In the genomic region with DNA sequence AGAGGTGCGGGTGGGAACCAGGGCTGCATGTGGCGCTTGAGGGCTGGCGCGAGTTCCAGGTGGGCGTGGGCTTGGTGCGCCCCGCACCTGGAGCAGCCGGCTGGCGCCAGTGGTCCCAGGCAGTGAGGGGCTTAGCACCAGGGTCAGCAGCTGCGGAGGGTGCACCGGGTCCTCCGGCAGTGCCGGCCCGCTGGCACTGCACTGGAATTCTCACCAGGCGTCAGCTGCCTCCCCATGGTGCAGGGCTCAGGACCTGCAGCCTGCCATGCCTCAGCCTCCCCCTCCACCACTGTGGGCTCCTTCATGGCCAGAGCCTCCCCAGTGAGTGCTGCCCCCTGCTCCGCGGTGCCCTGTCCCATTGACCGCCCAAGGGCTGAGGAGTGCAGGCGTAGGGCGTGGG, we compare ENCODE assay signal across 16 cellular contexts.
DNase-seq lines count a peak whose midpoint lies in the region; ATAC-seq and TF ChIP-seq lines count a peak whose summit lies in the region.
"Had no signal": no experiment of that assay in that cellular context is flagged by ENCODE, and none has a peak within 500 bp of the region (broad histone marks: within the 10 kb centered on the region; RNA-seq: fewer than 3 reads in every experiment).

No MANE protein-coding gene starts in this region.

- ATAC-seq in HG02981 (IDR thresholded peaks at IDR 0.05; ENCODE audit: unreplicated experiment): no peak
- no peak for ATAC-seq in HG02642 (IDR thresholded peaks at IDR 0.05; ENCODE audit: poor library complexity, unreplicated experiment)
- ATAC-seq: A549, GM23338, HepG2 had no signal

- WGBS in sigmoid colon, 2 donors: 81 to 93% methylated on average over 20 of the region's 20 CpGs

- no peaks in the 10 kb centered on the region for H3K4me1 ChIP-seq in sigmoid colon
- H3K4me1 ChIP-seq: A549, Caco-2 had no signal

- H3K4me3 ChIP-seq in coronary artery (no peak overlapping the region), sigmoid colon (no peak overlapping the region)
- H3K4me3 ChIP-seq: A549, GM23338 had no signal

- H3K27ac ChIP-seq in coronary artery: no peak overlapping the region
- no peak overlapping the region for H3K27ac ChIP-seq in sigmoid colon
- H3K27ac ChIP-seq: A549, C4-2B had no signal

- TF ChIP-seq CTCF in coronary artery (IDR thresholded peaks at IDR 0.05) (no peak), sigmoid colon (IDR thresholded peaks at IDR 0.05) (no peak)

- TF ChIP-seq POLR2A in sigmoid colon (IDR thresholded peaks at IDR 0.05): no peak

- intact Hi-C loops in sigmoid colon (cut with DNase I): no loop called here

- no peaks in the 10 kb centered on the region for H3K27me3 ChIP-seq in sigmoid colon

- no peaks in the 10 kb centered on the region for H3K36me3 ChIP-seq in sigmoid colon

- peak; percentile 2 for DNase-seq in activated gamma-delta T cell (lab: John Stamatoyannopoulos, UW)
- no peak for DNase-seq in activated gamma-delta T cell treated with Interleukin-2 at 50 U/mL for 16 hours
- peak; percentile 70 for DNase-seq in coronary artery (ENCODE audit: low spot score)
- peak; percentile 73 for DNase-seq in mesenteric fat pad (ENCODE audit: low spot score)
- DNase-seq in sigmoid colon: peak; percentile 54
- DNase-seq in NCI-H1105 treated with DMSO at 0.1 percent for 48 hours (lab: John Stamatoyannopoulos, UW): no peak
- DNase-seq: AML-193; Caco-2; CD4-positive, alpha-beta T cell; HCEC 1CT had no signal

- H3K9me3 ChIP-seq in sigmoid colon: no peaks in the 10 kb centered on the region
- H3K9me3 ChIP-seq: A549, Caco-2 had no signal

- no peak for TF ChIP-seq EP300 in sigmoid colon (IDR thresholded peaks at IDR 0.05)

Comparison
In these comparisons a context has a peak if more than half of its experiments do, and no peak if none do; other contexts are left out.
1. DNase-seq: peak in activated gamma-delta T cell (single experiment), coronary artery (single experiment), mesenteric fat pad (single experiment) and sigmoid colon (single experiment); none in activated gamma-delta T cell treated with Interleukin-2 at 50 U/mL for 16 hours (single experiment) and NCI-H1105 treated with DMSO at 0.1 percent for 48 hours (single experiment).